In the genomic region with DNA sequence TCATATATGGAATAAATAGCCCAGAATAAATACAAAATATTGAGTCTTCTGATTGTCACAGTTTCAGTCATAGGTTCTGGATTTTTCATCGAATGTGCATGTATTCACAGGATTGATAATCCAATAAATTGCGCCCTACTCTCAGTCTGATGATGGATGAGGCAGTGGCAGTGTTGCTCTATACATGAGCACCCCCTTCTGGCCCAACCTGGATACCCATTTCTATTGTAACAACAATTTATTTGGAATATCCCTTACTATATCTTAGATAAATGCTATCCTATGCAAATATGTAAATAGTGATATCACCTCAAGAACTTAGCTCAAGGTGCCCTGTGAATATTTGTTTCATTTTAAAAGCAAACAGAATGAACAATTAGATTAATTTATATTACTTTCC, we compare ENCODE assay signal across 10 cellular contexts.
A peak's percentile ranks its signal among the peaks of the same experiment; 100 is the strongest.
DNase-seq lines count a peak whose midpoint lies in the region; ATAC-seq and TF ChIP-seq lines count a peak whose summit lies in the region.
"Had no signal": no experiment of that assay in that cellular context is flagged by ENCODE, and none has a peak within 500 bp of the region (broad histone marks: within the 10 kb centered on the region; RNA-seq: fewer than 3 reads in every experiment).

No MANE protein-coding gene starts in this region.

- DNase-seq in GM04504 (ENCODE audit: low read depth) (peak; percentile 3), WERI-Rb-1 (peak; percentile 44), lung microvascular endothelial cell (ENCODE audit: low read depth in 2 of 2) (peak; percentile 2 to 27), SHP77 (lab: John Stamatoyannopoulos, UW) (no peak), globus pallidus (ENCODE audit: low spot score) (no peak), OCI-M2 (lab: John Stamatoyannopoulos, UW; ENCODE audit: unreplicated experiment) (no peak)
- DNase-seq: activated naive CD8-positive, alpha-beta T cell treated with anti-CD3 and anti-CD28 coated beads, Interleukin-2, amount 10 ng/mL, durations not matched to agents 7 days and 5 days; tibial artery had no signal

- ATAC-seq in HG02759 (IDR thresholded peaks at IDR 0.05; ENCODE audit: unreplicated experiment) = no peak

- no peaks in the 10 kb centered on the region for H3K9me3 ChIP-seq in HUES48 (ENCODE audit: control insufficient read depth, insufficient read depth, low read length)
- H3K9me3 ChIP-seq in WERI-Rb-1 (ENCODE audit: severe bottlenecking) = no peaks in the 10 kb centered on the region
- H3K9me3 ChIP-seq: tibial artery had no signal

- TF ChIP-seq CTCF in WERI-Rb-1 (IDR thresholded peaks at IDR 0.05; ENCODE audit: low read depth, low read length) = peak; percentile 50

- H3K4me1 ChIP-seq in HUES48 (ENCODE audit: control insufficient read depth, insufficient read depth, low read length) = peaks cover 14% of the 10 kb centered on the region
- H3K4me1 ChIP-seq: tibial artery had no signal

- H3K36me3 ChIP-seq in HUES48 (ENCODE audit: control insufficient read depth, insufficient read depth, low read length) (no peaks in the 10 kb centered on the region), WERI-Rb-1 (no peaks in the 10 kb centered on the region)
- H3K36me3 ChIP-seq: tibial artery had no signal

- H3K4me3 ChIP-seq in HUES48 (ENCODE audit: low read depth, low read length) (no peak overlapping the region), WERI-Rb-1 (ENCODE audit: low read depth, low read length) (no peak overlapping the region)
- H3K4me3 ChIP-seq: tibial artery had no signal

- no peak overlapping the region for H3K9ac ChIP-seq in HUES48 (ENCODE audit: low read depth, low read length)

- peak overlapping the region; percentile 62 for H3K27ac ChIP-seq in HUES48 (ENCODE audit: low read depth, low read length)
- H3K27ac ChIP-seq in WERI-Rb-1 = no peak overlapping the region
- H3K27ac ChIP-seq: tibial artery had no signal

- H3K27me3 ChIP-seq in HUES48 (ENCODE audit: control insufficient read depth, insufficient read depth, low read length) (no peaks in the 10 kb centered on the region), WERI-Rb-1 (ENCODE audit: insufficient read depth, low read depth, severe bottlenecking) (no peaks in the 10 kb centered on the region)
- H3K27me3 ChIP-seq: tibial artery had no signal

Comparison
In these comparisons a context has a peak if more than half of its experiments do, and no peak if none do; other contexts are left out.
1. DNase-seq: peak in GM04504 (single experiment), WERI-Rb-1 (single experiment) and lung microvascular endothelial cell (2 of 2); none in SHP77 (0 of 2), globus pallidus (single experiment) and OCI-M2 (single experiment).